ENCODE assay signal across 20 cellular contexts in genomic region chr7:138776156-138776833, GRCh38. TPM values are rescaled to one million over a fixed set of nuclear protein-coding genes. Genes with fewer than 3 reads are reported as not detected.
DNase-seq lines count a peak whose midpoint lies in the region; ATAC-seq, FAIRE-seq and TF ChIP-seq lines count a peak whose summit lies in the region.
"Had no signal": no experiment of that assay in that cellular context is flagged by ENCODE, and none has a peak within 500 bp of the region (broad histone marks: within the 10 kb centered on the region; RNA-seq: fewer than 3 reads in every experiment).

No MANE protein-coding gene starts in this region.

- ATAC-seq in HG03196 (IDR thresholded peaks at IDR 0.05; ENCODE audit: unreplicated experiment), result no peak
- ATAC-seq: esophagus mucosa, right lobe of liver had no signal

- H3K36me3 ChIP-seq in kidney (ENCODE audit: control insufficient read depth in 1 of 2, insufficient read depth in 2 of 2, low read length in 2 of 2) (no peaks in the 10 kb centered on the region), vagina (no peaks in the 10 kb centered on the region)
- H3K36me3 ChIP-seq: left ventricle myocardium inferior, right lobe of liver had no signal

- intact Hi-C loops in kidney (cut with DNase I), result no loop called here
- intact Hi-C loops in vagina (cut with DNase I), result no loop called here

- H3K4me1 ChIP-seq in kidney (ENCODE audit: control insufficient read depth in 1 of 2, insufficient read depth in 1 of 2, low read depth in 1 of 2, low read length in 2 of 2), result peaks cover 0 to 4% of the 10 kb centered on the region in 2 donors
- H3K4me1 ChIP-seq in vagina, result no peaks in the 10 kb centered on the region
- H3K4me1 ChIP-seq: left ventricle myocardium inferior, right lobe of liver had no signal

- H3K9me3 ChIP-seq in kidney (ENCODE audit: control insufficient read depth in 1 of 2, low read length in 2 of 2), result no peaks in the 10 kb centered on the region
- no peaks in the 10 kb centered on the region for H3K9me3 ChIP-seq in vagina
- H3K9me3 ChIP-seq: left ventricle myocardium inferior, right lobe of liver had no signal

- H3K9ac ChIP-seq in kidney (ENCODE audit: low read length in 2 of 2), result no peak overlapping the region

- H3K27me3 ChIP-seq in vagina, result no peaks in the 10 kb centered on the region
- H3K27me3 ChIP-seq: right lobe of liver had no signal

- H3K4me3 ChIP-seq in kidney (ENCODE audit: low read length in 2 of 2) (no peak overlapping the region), vagina (no peak overlapping the region)
- H3K4me3 ChIP-seq: left ventricle myocardium inferior, right lobe of liver had no signal

- peak overlapping the region in 1 of 2 donors; percentile 65 for H3K27ac ChIP-seq in kidney (ENCODE audit: low read depth in 2 of 2, low read length in 2 of 2)
- no peak overlapping the region for H3K27ac ChIP-seq in vagina
- H3K27ac ChIP-seq: left ventricle myocardium inferior, right lobe of liver had no signal

- TF ChIP-seq CTCF in kidney (IDR thresholded peaks at IDR 0.05; ENCODE audit: borderline replicate concordance, extremely low read depth, insufficient read depth) (no peak), vagina (IDR thresholded peaks at IDR 0.05) (no peak)

- DNase-seq in NCI-H1436 (lab: John Stamatoyannopoulos, UW) (peak; percentile 42), NCI-H1436 treated with DMSO at 0.1 percent for 48 hours (lab: John Stamatoyannopoulos, UW) (no peak), NCI-H345 (lab: John Stamatoyannopoulos, UW) (peak; percentile 98), kidney (peak; percentile 32), KG1 (lab: John Stamatoyannopoulos, UW) (no peak), vagina (ENCODE audit: extremely low spot score in 2 of 2) (no peak), occipital lobe (lab: John Stamatoyannopoulos, UW) (no peak)
- DNase-seq: activated CD4-positive, alpha-beta T cell treated with anti-CD3 and anti-CD28 coated beads, Interleukin-2, amount 50 U/mL, for 48 hours; activated T-cell treated with anti-CD3 and anti-CD28 coated beads for 4 hours; amygdala; caudate nucleus; left ventricle myocardium inferior; NCI-H2081 treated with DMSO at 0.1 percent for 48 hours; right lobe of liver; T-helper 1 cell had no signal

- no peak for TF ChIP-seq POLR2A in vagina (IDR thresholded peaks at IDR 0.05)

- FAIRE-seq in kidney (lab: Jason Lieb, UNC), result no peak
- FAIRE-seq: A204.1 had no signal

RNA-seq across cellular contexts. Expression of gene TMEM213, which starts 21.5 kb away (rescaled TPM):
- 30.2 TPM for total RNA-seq in kidney
- polyA plus RNA-seq in kidney (ENCODE audit: insufficient read depth, low read depth, low replicate concordance), result 96.9 TPM
- not detected for total RNA-seq in vagina
- total RNA-seq in occipital lobe, result not detected
- total RNA-seq: esophagus mucosa, left ventricle myocardium inferior, osteoblast, right lobe of liver had no signal
- polyA plus RNA-seq: BJ had no signal

RNA-seq across cellular contexts. Expression of gene ATP6V0A4, which starts 21.7 kb away (rescaled TPM):
- total RNA-seq in kidney, result 30.5 TPM
- 140 TPM for polyA plus RNA-seq in kidney (ENCODE audit: insufficient read depth, low read depth, low replicate concordance)
- total RNA-seq in vagina, result 1.2 TPM
- 1.2 TPM for total RNA-seq in occipital lobe
- total RNA-seq: left ventricle myocardium inferior, right lobe of liver had no signal

Comparison
In these comparisons a context has a peak if more than half of its experiments do, and no peak if none do; other contexts are left out.
1. DNase-seq: peak in NCI-H1436 (single experiment), NCI-H345 (single experiment) and kidney (single experiment); none in NCI-H1436 treated with DMSO at 0.1 percent for 48 hours (single experiment), KG1 (single experiment), vagina (0 of 2) and occipital lobe (single experiment).
2. RNA of gene TMEM213, which starts 21.5 kb away (total RNA-seq): 30.2 TPM in kidney (single experiment); not detected in vagina (single experiment) and not detected in occipital lobe (single experiment); every median in the first group is over 10 times any median in the second.
3. RNA of gene ATP6V0A4, which starts 21.7 kb away (total RNA-seq): 30.5 TPM in kidney (single experiment); 1.2 TPM in occipital lobe (single experiment) and 1.2 TPM in vagina (single experiment); every median in the first group is over 10 times any median in the second.